In the genomic region with DNA sequence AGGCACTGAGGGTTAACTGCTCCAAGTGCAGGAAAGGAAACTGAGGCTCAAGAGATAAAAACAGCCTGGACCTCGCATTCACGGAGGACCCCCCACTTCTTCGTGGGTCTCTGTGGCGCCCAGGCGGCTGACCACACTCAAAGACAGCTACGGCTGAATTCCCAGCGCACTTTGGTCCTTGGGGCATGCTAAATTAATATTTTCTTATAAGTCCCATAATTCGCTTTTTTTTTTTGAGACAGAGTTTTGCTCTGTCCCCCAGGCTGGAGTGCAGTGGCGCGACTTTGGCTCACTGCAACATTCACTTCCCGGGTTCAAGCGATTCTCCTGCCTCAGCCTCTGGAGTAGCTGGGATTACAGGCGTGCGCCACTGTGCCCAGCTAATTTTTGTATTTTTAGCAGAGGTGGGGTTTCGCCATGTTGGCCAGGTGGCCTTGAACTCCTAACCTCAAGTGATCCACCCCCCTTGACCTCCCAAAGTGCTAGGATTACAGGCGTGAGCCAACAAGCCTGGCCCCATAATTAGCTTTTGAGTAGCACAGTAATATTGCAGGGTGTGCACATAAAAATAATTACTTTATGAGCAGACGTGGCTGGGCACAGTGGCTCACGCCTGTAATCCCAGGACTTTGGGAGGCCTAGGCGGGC, we compare ENCODE assay signal across 8 cellular contexts. TPM values are rescaled to one million over a fixed set of nuclear protein-coding genes. Genes with fewer than 3 reads are reported as not detected.
DNase-seq lines count a peak whose midpoint lies in the region; ATAC-seq and TF ChIP-seq lines count a peak whose summit lies in the region.
"Not testable (repeated sequence)": the region's sequence is repeated elsewhere in the genome, so short reads cannot be mapped to it uniquely, and the experiment has no call there.

No MANE protein-coding gene starts in this region.

- peaks cover 36% of the 10 kb centered on the region for H3K36me3 Mint-ChIP-seq in activated naive CD4-positive, alpha-beta T cell treated with anti-CD3 and anti-CD28 coated beads for 36 hours (ENCODE audit: low read depth)
- peaks cover 35% of the 10 kb centered on the region for H3K36me3 Mint-ChIP-seq in dendritic cell treated with granulocyte-macrophage colony-stimulating factor and Interleukin-4, amounts not matched to agents 40 ng/mL and 50 ng/mL, for 4 days (ENCODE audit: low read depth)
- peaks cover 10% of the 10 kb centered on the region for H3K36me3 Mint-ChIP-seq in nephron (ENCODE audit: low read depth)

- CTCF ChIA-PET in BJ (lab: Yijun Ruan, JAX), result interaction anchor here (1.0 to 2.7 kb wide), 17 partner anchors 10 to 112 kb away, joined by 3 to 16 read pairs (median 4); partner anchors contain the start of genes RAD9A and RPS6KB2
- CTCF ChIA-PET in PC-9 (lab: Charles Lee), result interaction anchor here (0.6 to 1.9 kb wide), 8 partner anchors 10 to 273 kb away, joined by 3 to 10 read pairs (median 5); partner anchors contain the start of gene POLD4
- CTCF ChIA-PET in activated naive CD4-positive, alpha-beta T cell treated with anti-CD3 and anti-CD28 coated beads for 36 hours (lab: Charles Lee), result interaction anchor here (0.6 to 6.2 kb wide), 14 partner anchors 10 to 104 kb away, joined by 3 to 28 read pairs (median 6); partner anchors contain the start of genes PITPNM1, PTPRCAP, RAD9A and RPS6KB2

- not testable (repeated sequence) for TF ChIP-seq CTCF in BJ (IDR thresholded peaks at IDR 0.05; ENCODE audit: insufficient read depth, low read depth, low read length); PC-9 (conservative IDR thresholded peaks at IDR 0.05); nephron (IDR thresholded peaks at IDR 0.05; ENCODE audit: unreplicated experiment in 3 of 3)

- not testable (repeated sequence) for H3K4me1 ChIP-seq in HUES48 (ENCODE audit: control insufficient read depth, insufficient read depth, low read length); iPS DF 6.9 (ENCODE audit: control insufficient read depth, insufficient read depth, low read length)
- peaks cover 14% of the 10 kb centered on the region for H3K4me1 ChIP-seq in PC-9 (replicated peaks; ENCODE audit: insufficient read depth)

- H3K79me2 ChIP-seq in PC-9 (ENCODE audit: low read depth), result peaks cover 20% of the 10 kb centered on the region

- intact Hi-C loops in PC-9 (cut with micrococcal nuclease; ENCODE audit: unreplicated experiment), result not testable (repeated sequence)
- intact Hi-C loops in activated naive CD4-positive, alpha-beta T cell treated with anti-CD3 and anti-CD28 coated beads for 36 hours (cut with micrococcal nuclease), result loop anchor here (1.0 to 10.0 kb wide), 7 partner anchors 19 to 402 kb away; partner anchors contain the start of genes GRK2, NDUFV1 and PTPRCAP
- intact Hi-C loops in dendritic cell treated with granulocyte-macrophage colony-stimulating factor and Interleukin-4, amounts not matched to agents 40 ng/mL and 50 ng/mL, for 4 days (cut with micrococcal nuclease), result loop anchor here (2.0 kb wide), 1 partner anchor 18 kb away; no protein-coding TSS in a partner anchor

- not testable (repeated sequence) for H4K20me1 ChIP-seq in PC-9 (ENCODE audit: insufficient read depth)

- H3K27me3 Mint-ChIP-seq in activated naive CD4-positive, alpha-beta T cell treated with anti-CD3 and anti-CD28 coated beads for 36 hours (ENCODE audit: low read depth); dendritic cell treated with granulocyte-macrophage colony-stimulating factor and Interleukin-4, amounts not matched to agents 40 ng/mL and 50 ng/mL, for 4 days; nephron (ENCODE audit: low read depth); stimulated activated naive CD8-positive, alpha-beta T cell treated with anti-CD3 and anti-CD28 coated beads, Interleukin-15, amount 100 ng/mL, for 72 hours: not testable (repeated sequence)

- peak overlapping the region; percentile 74 for H3K4me2 ChIP-seq in PC-9

- H3K9ac ChIP-seq in HUES48 (ENCODE audit: low read depth, low read length), result not testable (repeated sequence)

- not testable (repeated sequence) for ATAC-seq in stimulated activated naive CD8-positive, alpha-beta T cell treated with anti-CD3 and anti-CD28 coated beads, Interleukin-15, amount 100 ng/mL, for 72 hours

- not testable (repeated sequence) for H3K9me3 Mint-ChIP-seq in activated naive CD4-positive, alpha-beta T cell treated with anti-CD3 and anti-CD28 coated beads for 36 hours; dendritic cell treated with granulocyte-macrophage colony-stimulating factor and Interleukin-4, amounts not matched to agents 40 ng/mL and 50 ng/mL, for 4 days; nephron; stimulated activated naive CD8-positive, alpha-beta T cell treated with anti-CD3 and anti-CD28 coated beads, Interleukin-15, amount 100 ng/mL, for 72 hours

- TSS peak; percentile 91 for BruUV-seq in PC-9 (replicated peaks; lab: Mats Ljungman, UMichigan)

- peak overlapping the region; percentile 65 for H3K4me3 Mint-ChIP-seq in activated naive CD4-positive, alpha-beta T cell treated with anti-CD3 and anti-CD28 coated beads for 36 hours
- peak overlapping the region; percentile 50 for H3K4me3 Mint-ChIP-seq in dendritic cell treated with granulocyte-macrophage colony-stimulating factor and Interleukin-4, amounts not matched to agents 40 ng/mL and 50 ng/mL, for 4 days
- H3K4me3 Mint-ChIP-seq in nephron, result peak overlapping the region; percentile 43 to 56 (median 52)
- peak overlapping the region; percentile 64 to 95 for H3K4me3 Mint-ChIP-seq in stimulated activated naive CD8-positive, alpha-beta T cell treated with anti-CD3 and anti-CD28 coated beads, Interleukin-15, amount 100 ng/mL, for 72 hours

- POLR2A ChIA-PET in BJ (lab: Charles Lee), result interaction anchor here (1.0 to 1.5 kb wide), 2 partner anchors 11 to 29 kb away, joined by 9 to 23 read pairs; partner anchors contain the start of genes CLCF1 and RAD9A
- POLR2A ChIA-PET in PC-9 (lab: Charles Lee; ENCODE audit: unreplicated experiment), result interaction anchor here (0.5 to 1.2 kb wide), 11 partner anchors 10 to 325 kb away, joined by 3 to 12 read pairs (median 5); partner anchors contain the start of gene AIP

- H3K9me3 ChIP-seq in HUES48 (ENCODE audit: control insufficient read depth, insufficient read depth, low read length); PC-9 (ENCODE audit: insufficient read depth, low read depth); iPS DF 6.9 (ENCODE audit: control insufficient read depth, insufficient read depth, low read length): not testable (repeated sequence)

- peak overlapping the region; percentile 16; the same call in 1 of the 2 replicates for H3K4me3 ChIP-seq in BJ (ENCODE audit: low read depth, low read length)
- peak overlapping the region; percentile 38; the same call in 1 of the 2 replicates for H3K4me3 ChIP-seq in HUES48 (ENCODE audit: low read depth, low read length)
- H3K4me3 ChIP-seq in PC-9, result peak overlapping the region; percentile 39; the same call in 1 of the 2 replicates
- H3K4me3 ChIP-seq in iPS DF 6.9 (ENCODE audit: low read length), result peak overlapping the region; percentile 17; the same call in 1 of the 2 replicates

- H3K27ac ChIP-seq in HUES48 (ENCODE audit: low read depth, low read length) (peak overlapping the region; percentile 88), PC-9 (peak overlapping the region; percentile 33; the same call in 1 of the 2 replicates)
- H3K27ac ChIP-seq in iPS DF 6.9 (ENCODE audit: low read length), result not testable (repeated sequence)

- peak overlapping the region; percentile 74 for H2AFZ ChIP-seq in PC-9

- H3K4me1 Mint-ChIP-seq in activated naive CD4-positive, alpha-beta T cell treated with anti-CD3 and anti-CD28 coated beads for 36 hours (ENCODE audit: low read depth), result peaks cover 61% of the 10 kb centered on the region
- H3K4me1 Mint-ChIP-seq in dendritic cell treated with granulocyte-macrophage colony-stimulating factor and Interleukin-4, amounts not matched to agents 40 ng/mL and 50 ng/mL, for 4 days (ENCODE audit: low read depth), result peaks cover 87% of the 10 kb centered on the region
- peaks cover 22% of the 10 kb centered on the region for H3K4me1 Mint-ChIP-seq in nephron
- peaks cover 78% of the 10 kb centered on the region for H3K4me1 Mint-ChIP-seq in stimulated activated naive CD8-positive, alpha-beta T cell treated with anti-CD3 and anti-CD28 coated beads, Interleukin-15, amount 100 ng/mL, for 72 hours

- not testable (repeated sequence) for H3K27me3 ChIP-seq in BJ (ENCODE audit: control insufficient read depth, insufficient read depth, low read length); HUES48 (ENCODE audit: control insufficient read depth, insufficient read depth, low read length); PC-9 (ENCODE audit: insufficient read depth, low read depth); iPS DF 6.9 (ENCODE audit: control insufficient read depth, insufficient read depth, low read length)

- H3K36me3 ChIP-seq in BJ (ENCODE audit: control insufficient read depth, insufficient read depth, low read length), result peaks cover 23% of the 10 kb centered on the region
- peaks cover 30% of the 10 kb centered on the region for H3K36me3 ChIP-seq in HUES48 (ENCODE audit: control insufficient read depth, insufficient read depth, low read length)
- not testable (repeated sequence) for H3K36me3 ChIP-seq in PC-9 (ENCODE audit: low read depth)
- H3K36me3 ChIP-seq in iPS DF 6.9 (ENCODE audit: control insufficient read depth, insufficient read depth, low read length), result peaks cover 19% of the 10 kb centered on the region; the same call in 1 of the 2 replicates

- not testable (repeated sequence) for DNase-seq in BJ (ENCODE audit: low read depth); PC-9; activated naive CD4-positive, alpha-beta T cell treated with anti-CD3 and anti-CD28 coated beads for 36 hours; iPS DF 6.9 (ENCODE audit: low read depth, low spot score)
- peak in 1 of 2 donors; percentile 9 for DNase-seq in stimulated activated naive CD8-positive, alpha-beta T cell treated with anti-CD3 and anti-CD28 coated beads, Interleukin-15, amount 100 ng/mL, for 72 hours

- not testable (repeated sequence) for H3K9me2 ChIP-seq in PC-9 (ENCODE audit: insufficient read depth)

- peak overlapping the region; percentile 92 for H3K27ac Mint-ChIP-seq in activated naive CD4-positive, alpha-beta T cell treated with anti-CD3 and anti-CD28 coated beads for 36 hours
- peak overlapping the region; percentile 82 for H3K27ac Mint-ChIP-seq in dendritic cell treated with granulocyte-macrophage colony-stimulating factor and Interleukin-4, amounts not matched to agents 40 ng/mL and 50 ng/mL, for 4 days
- peak overlapping the region; percentile 45 to 95 (median 93) for H3K27ac Mint-ChIP-seq in nephron
- H3K27ac Mint-ChIP-seq in stimulated activated naive CD8-positive, alpha-beta T cell treated with anti-CD3 and anti-CD28 coated beads, Interleukin-15, amount 100 ng/mL, for 72 hours, result peak overlapping the region in 1 of 2 donors; percentile 48

- H3F3A ChIP-seq in PC-9 (ENCODE audit: insufficient read depth, low read depth), result peaks cover 17% of the 10 kb centered on the region; the same call in 1 of the 2 replicates

- no CpG with 5 or more reads among the region's 19 CpGs for WGBS in iPS DF 6.9 (ENCODE audit: insufficient coverage, insufficient read length)

RNA-seq across cellular contexts. Expression of gene PPP1CA, which starts 0.7 kb away (rescaled TPM):
- polyA plus RNA-seq in BJ (2011; rRNA removed), result 146 and 233 TPM in 2 replicates
- polyA minus RNA-seq in BJ (2011; rRNA and poly(A)+ RNA removed), result 104 and 141 TPM in 2 replicates
- total RNA-seq in PC-9 (2021), result 306 and 351 TPM in 2 replicates
- total RNA-seq in activated naive CD4-positive, alpha-beta T cell treated with anti-CD3 and anti-CD28 coated beads for 36 hours, result 100 to 1,000 TPM; 202 to 204 TPM

RNA-seq across cellular contexts. Expression of gene TBC1D10C, which starts 1.6 kb away (rescaled TPM):
- polyA plus RNA-seq in BJ (2011; rRNA removed), result not detected in 2 replicates
- polyA minus RNA-seq in BJ (2011; rRNA and poly(A)+ RNA removed), result not detected in 2 replicates
- total RNA-seq in PC-9 (2021), result 0.58 TPM in 1 of 2 replicates, not detected in the other
- total RNA-seq in activated naive CD4-positive, alpha-beta T cell treated with anti-CD3 and anti-CD28 coated beads for 36 hours, result 10 to 100 TPM; 73.7 to 81.4 TPM

RNA-seq across cellular contexts. Expression of gene RAD9A, which starts 10.5 kb away (rescaled TPM):
- polyA plus RNA-seq in BJ (2011; rRNA removed), result 5.9 and 10.7 TPM in 2 replicates
- polyA minus RNA-seq in BJ (2011; rRNA and poly(A)+ RNA removed), result 1.9 and 2.5 TPM in 2 replicates
- total RNA-seq in PC-9 (2021), result 62.8 and 79.8 TPM in 2 replicates
- 10 to 100 TPM; 29.5 to 30.7 TPM for total RNA-seq in activated naive CD4-positive, alpha-beta T cell treated with anti-CD3 and anti-CD28 coated beads for 36 hours

RNA-seq across cellular contexts. Expression of gene CARNS1, which starts 13.2 kb away (rescaled TPM):
- 0.07 and 0.12 TPM in 2 replicates for polyA plus RNA-seq in BJ (2011; rRNA removed)
- 0.10 TPM in 1 of 2 replicates, not detected in the other for polyA minus RNA-seq in BJ (2011; rRNA and poly(A)+ RNA removed)
- total RNA-seq in PC-9 (2021), result 0.15 and 0.35 TPM in 2 replicates
- total RNA-seq in activated naive CD4-positive, alpha-beta T cell treated with anti-CD3 and anti-CD28 coated beads for 36 hours, result 1 to 10 TPM in 1 of 2 experiments, under 1 TPM in 1; 0.91 to 2.0 TPM

RNA-seq across cellular contexts. Expression of gene RPS6KB2, which starts 26.0 kb away (rescaled TPM):
- polyA plus RNA-seq in BJ (2011; rRNA removed), result 42.9 and 59.9 TPM in 2 replicates
- 34.4 and 53.7 TPM in 2 replicates for polyA minus RNA-seq in BJ (2011; rRNA and poly(A)+ RNA removed)
- total RNA-seq in PC-9 (2021), result 52.0 and 54.0 TPM in 2 replicates
- total RNA-seq in activated naive CD4-positive, alpha-beta T cell treated with anti-CD3 and anti-CD28 coated beads for 36 hours, result 10 to 100 TPM; 50.7 to 51.2 TPM

Comparison
In these comparisons a context has a peak if more than half of its experiments do, and no peak if none do; other contexts are left out.
1. RNA of gene TBC1D10C, which starts 1.6 kb away (total RNA-seq): 73.7 to 81.4 TPM in activated naive CD4-positive, alpha-beta T cell treated with anti-CD3 and anti-CD28 coated beads for 36 hours; 0.58 TPM in PC-9; every median in the first group is over 10 times any median in the second.
2. Peak in every context shown above with its lines, with median percentiles within 50 percentile points of each other: H3K4me3 ChIP-seq and H3K4me3 Mint-ChIP-seq.